17 cellular contexts compared by ENCODE assay signal in the genomic region with DNA sequence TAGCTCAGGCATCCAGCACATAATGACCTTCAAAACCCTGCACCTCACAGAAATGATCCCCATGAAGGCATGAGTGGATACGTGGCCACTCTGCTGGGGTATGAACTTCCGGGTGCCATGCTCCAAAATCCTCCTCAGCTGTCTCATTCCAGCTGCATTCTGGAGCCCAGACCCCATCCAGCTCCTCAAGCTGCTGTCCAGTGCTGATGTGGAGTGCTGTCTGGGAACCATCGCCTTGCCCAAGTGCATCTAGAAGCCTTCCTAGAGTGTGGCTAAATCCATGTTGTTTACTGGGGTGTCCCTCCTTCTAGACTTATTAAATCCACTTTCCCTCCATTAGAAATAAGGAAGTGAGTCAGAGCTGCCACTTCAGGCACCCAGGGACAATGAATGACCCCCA.
DNase-seq lines count a peak whose midpoint lies in the region; ATAC-seq, FAIRE-seq and TF ChIP-seq lines count a peak whose summit lies in the region.
"Had no signal": no experiment of that assay in that cellular context is flagged by ENCODE, and none has a peak within 500 bp of the region (broad histone marks: within the 10 kb centered on the region; RNA-seq: fewer than 3 reads in every experiment).

No MANE protein-coding gene starts in this region.

- no peak for TF ChIP-seq RAD21 in A549 (conservative IDR thresholded peaks at IDR 0.05 in 1 of 2, IDR thresholded peaks at IDR 0.05 in 1 of 2)
- TF ChIP-seq RAD21 in HCT116 (IDR thresholded peaks at IDR 0.05; ENCODE audit: low read depth): no peak

- H2AFZ ChIP-seq in HCT116 (ENCODE audit: low read depth, low read length, poor library complexity, severe bottlenecking): no peak overlapping the region

- no peak overlapping the region for H3K9ac ChIP-seq in HCT116 (ENCODE audit: low read length)

- DNase-seq in A549 (ENCODE audit: low read depth in 1 of 2, low spot score in 1 of 2) (no peak), HCT116 (ENCODE audit: low read depth, low spot score) (no peak), WTC11 (ENCODE audit: low spot score) (no peak), left kidney (ENCODE audit: low read depth, low spot score) (peak; percentile 45), Ammon's horn (ENCODE audit: low spot score) (no peak), DMS53 treated with DMSO at 0.1 percent for 48 hours (lab: John Stamatoyannopoulos, UW; ENCODE audit: unreplicated experiment) (no peak), NCI-H2029 treated with DMSO at 0.1 percent for 48 hours (lab: John Stamatoyannopoulos, UW) (no peak), NCI-H1048 (lab: John Stamatoyannopoulos, UW) (no peak)
- DNase-seq: 8988T; BE2C; CD4-positive, alpha-beta memory T cell; GOT3; H9; HFFc6 had no signal

- H3K4me2 ChIP-seq in A549 (no peak overlapping the region), HCT116 (ENCODE audit: low read length) (no peak overlapping the region)

- H3K9me3 Mint-ChIP-seq in WTC11: peaks cover 12% of the 10 kb centered on the region
- H3K9me3 Mint-ChIP-seq: HFFc6 had no signal

- TF ChIP-seq POLR2A in A549 (IDR thresholded peaks at IDR 0.05; ENCODE audit: low read length): no peak
- TF ChIP-seq POLR2A in HCT116 (IDR thresholded peaks at IDR 0.05; ENCODE audit: borderline replicate concordance, extremely low read depth, insufficient read depth, insufficient read length): no peak

- H3K79me2 ChIP-seq in HCT116 (ENCODE audit: insufficient read depth, low read length): no peaks in the 10 kb centered on the region

- H3K4me3 Mint-ChIP-seq in WTC11: no peak overlapping the region
- H3K4me3 Mint-ChIP-seq: CD4-positive, alpha-beta memory T cell; H9; HFFc6; IgD-negative memory B cell had no signal

- POLR2A ChIA-PET in A549 (lab: Yijun Ruan, JAX): no interaction called here
- POLR2A ChIA-PET in HCT116 (lab: Charles Lee): no interaction called here
- POLR2A ChIA-PET in WTC11 (lab: Charles Lee): no interaction called here

- H3K9me3 ChIP-seq in A549 (no peaks in the 10 kb centered on the region), HCT116 (ENCODE audit: control insufficient read depth in 1 of 2, insufficient read depth in 1 of 2, low read depth in 1 of 2, low read length in 2 of 2) (no peaks in the 10 kb centered on the region)
- H3K9me3 ChIP-seq: BE2C had no signal

- RAD21 ChIA-PET in HCT116 (lab: Charles Lee; ENCODE audit: low non-redundant PET in 1 of 2, low total read pairs in 2 of 2, uncharacterized antibody in 2 of 2, unreplicated experiment in 2 of 2): no interaction called here

- TF ChIP-seq CTCF in A549 (IDR thresholded peaks at IDR 0.05) (no peak), HCT116 (IDR thresholded peaks at IDR 0.05 in 2 of 3, conservative IDR thresholded peaks at IDR 0.05 in 1 of 3; ENCODE audit: borderline replicate concordance in 1 of 3, insufficient read depth in 1 of 3, low read depth in 2 of 3, low read length in 2 of 3) (no peak), WTC11 (IDR thresholded peaks at IDR 0.05) (no peak)

- peaks cover 6% of the 10 kb centered on the region; the same call in 1 of the 2 replicates for H3K36me3 Mint-ChIP-seq in WTC11
- H3K36me3 Mint-ChIP-seq: CD4-positive, alpha-beta memory T cell had no signal

- BruUV-seq in HCT116 (replicated peaks; lab: Mats Ljungman, UMichigan): no TSS peak

- intact Hi-C loops in HCT116 (cut with micrococcal nuclease): loop anchor here (5.0 kb wide), 1 partner anchor 48 kb away; no protein-coding TSS in a partner anchor

- H4K20me1 ChIP-seq in HCT116 (ENCODE audit: insufficient read depth): no peaks in the 10 kb centered on the region

- H3K9me2 ChIP-seq in HCT116 (ENCODE audit: insufficient read depth): no peaks in the 10 kb centered on the region

- peaks cover 24% of the 10 kb centered on the region for H3K4me1 Mint-ChIP-seq in WTC11
- H3K4me1 Mint-ChIP-seq: IgD-negative memory B cell had no signal

- H3K4me1 ChIP-seq in A549 (no peaks in the 10 kb centered on the region), HCT116 (ENCODE audit: control insufficient read depth in 1 of 2, insufficient read depth in 2 of 2, low read length in 2 of 2) (no peaks in the 10 kb centered on the region)
- H3K4me1 ChIP-seq: BE2C had no signal

- no peaks in the 10 kb centered on the region; the same call in 1 of the 2 replicates for H3K27me3 Mint-ChIP-seq in WTC11 (ENCODE audit: low read depth)

- 5% methylated on average over 3 of the region's 3 CpGs for WGBS in A549 (ENCODE audit: missing lambda C conversion rate)

- peaks cover 46% of the 10 kb centered on the region for H3K27me3 ChIP-seq in HCT116 (ENCODE audit: insufficient read depth, low read length)

- no peak overlapping the region for H3K27ac Mint-ChIP-seq in WTC11
- H3K27ac Mint-ChIP-seq: CD4-positive, alpha-beta memory T cell; H9; HFFc6; IgD-negative memory B cell had no signal

- CTCF ChIA-PET in A549 (lab: Yijun Ruan, JAX): no interaction called here
- CTCF ChIA-PET in HCT116 (lab: Charles Lee): no interaction called here
- CTCF ChIA-PET in WTC11 (lab: Charles Lee): no interaction called here

- ATAC-seq in A549 (no peak), HCT116 (no peak), WTC11 (peak; percentile 27; the same call in 1 of the 2 replicates)

- FAIRE-seq in A549 (lab: Jason Lieb, UNC): no peak
- FAIRE-seq: GM12891 had no signal

- H3K36me3 ChIP-seq in HCT116 (ENCODE audit: control insufficient read depth in 1 of 2, insufficient read depth in 2 of 2, low read length in 2 of 2): no peaks in the 10 kb centered on the region
- H3K36me3 ChIP-seq: BE2C had no signal

- TF ChIP-seq EP300 in A549 (IDR thresholded peaks at IDR 0.05): no peak

- H3K27ac ChIP-seq in A549 (no peak overlapping the region), HCT116 (ENCODE audit: low read depth, low read length) (no peak overlapping the region)
- H3K27ac ChIP-seq: C4-2B had no signal

- no peak overlapping the region for H3K4me3 ChIP-seq in A549
- H3K4me3 ChIP-seq in HCT116 (replicated peaks in 1 of 2; ENCODE audit: low read depth in 1 of 2, low read length in 2 of 2): no peak overlapping the region

TF ChIP-seq in HCT116, 20 proteins besides CTCF, POLR2A, EP300 and RAD21:
- TF ChIP-seq, protein P1, sequence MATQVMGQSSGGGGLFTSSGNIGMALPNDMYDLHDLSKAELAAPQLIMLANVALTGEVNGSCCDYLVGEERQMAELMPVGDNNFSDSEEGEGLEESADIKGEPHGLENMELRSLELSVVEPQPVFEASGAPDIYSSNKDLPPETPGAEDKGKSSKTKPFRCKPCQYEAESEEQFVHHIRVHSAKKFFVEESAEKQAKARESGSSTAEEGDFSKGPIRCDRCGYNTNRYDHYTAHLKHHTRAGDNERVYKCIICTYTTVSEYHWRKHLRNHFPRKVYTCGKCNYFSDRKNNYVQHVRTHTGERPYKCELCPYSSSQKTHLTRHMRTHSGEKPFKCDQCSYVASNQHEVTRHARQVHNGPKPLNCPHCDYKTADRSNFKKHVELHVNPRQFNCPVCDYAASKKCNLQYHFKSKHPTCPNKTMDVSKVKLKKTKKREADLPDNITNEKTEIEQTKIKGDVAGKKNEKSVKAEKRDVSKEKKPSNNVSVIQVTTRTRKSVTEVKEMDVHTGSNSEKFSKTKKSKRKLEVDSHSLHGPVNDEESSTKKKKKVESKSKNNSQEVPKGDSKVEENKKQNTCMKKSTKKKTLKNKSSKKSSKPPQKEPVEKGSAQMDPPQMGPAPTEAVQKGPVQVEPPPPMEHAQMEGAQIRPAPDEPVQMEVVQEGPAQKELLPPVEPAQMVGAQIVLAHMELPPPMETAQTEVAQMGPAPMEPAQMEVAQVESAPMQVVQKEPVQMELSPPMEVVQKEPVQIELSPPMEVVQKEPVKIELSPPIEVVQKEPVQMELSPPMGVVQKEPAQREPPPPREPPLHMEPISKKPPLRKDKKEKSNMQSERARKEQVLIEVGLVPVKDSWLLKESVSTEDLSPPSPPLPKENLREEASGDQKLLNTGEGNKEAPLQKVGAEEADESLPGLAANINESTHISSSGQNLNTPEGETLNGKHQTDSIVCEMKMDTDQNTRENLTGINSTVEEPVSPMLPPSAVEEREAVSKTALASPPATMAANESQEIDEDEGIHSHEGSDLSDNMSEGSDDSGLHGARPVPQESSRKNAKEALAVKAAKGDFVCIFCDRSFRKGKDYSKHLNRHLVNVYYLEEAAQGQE (IDR thresholded peaks at IDR 0.05; ENCODE audit: low read depth): peak; percentile 13; the same call in 1 of the 2 replicates
- TF ChIP-seq EZH2phosphoT487 (IDR thresholded peaks at IDR 0.05; ENCODE audit: borderline replicate concordance): no peak

TF ChIP-seq in WTC11, 78 proteins besides CTCF, POLR2A, EP300 and RAD21:
- no peak for TF ChIP-seq RORB (CRISPR knock-in tag; IDR thresholded peaks at IDR 0.05)
- TF ChIP-seq EMX1 (CRISPR knock-in tag; IDR thresholded peaks at IDR 0.05): no peak
- TF ChIP-seq, protein P2, sequence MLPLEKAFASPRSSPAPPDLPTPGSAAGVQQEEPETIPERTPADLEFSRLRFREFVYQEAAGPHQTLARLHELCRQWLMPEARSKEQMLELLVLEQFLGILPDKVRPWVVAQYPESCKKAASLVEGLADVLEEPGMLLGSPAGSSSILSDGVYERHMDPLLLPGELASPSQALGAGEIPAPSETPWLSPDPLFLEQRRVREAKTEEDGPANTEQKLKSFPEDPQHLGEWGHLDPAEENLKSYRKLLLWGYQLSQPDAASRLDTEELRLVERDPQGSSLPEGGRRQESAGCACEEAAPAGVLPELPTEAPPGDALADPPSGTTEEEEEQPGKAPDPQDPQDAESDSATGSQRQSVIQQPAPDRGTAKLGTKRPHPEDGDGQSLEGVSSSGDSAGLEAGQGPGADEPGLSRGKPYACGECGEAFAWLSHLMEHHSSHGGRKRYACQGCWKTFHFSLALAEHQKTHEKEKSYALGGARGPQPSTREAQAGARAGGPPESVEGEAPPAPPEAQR (CRISPR knock-in tag; IDR thresholded peaks at IDR 0.05): no peak
- TF ChIP-seq SMAD3 (CRISPR knock-in tag; IDR thresholded peaks at IDR 0.05; ENCODE audit: borderline replicate concordance): no peak
- TF ChIP-seq, protein P3, sequence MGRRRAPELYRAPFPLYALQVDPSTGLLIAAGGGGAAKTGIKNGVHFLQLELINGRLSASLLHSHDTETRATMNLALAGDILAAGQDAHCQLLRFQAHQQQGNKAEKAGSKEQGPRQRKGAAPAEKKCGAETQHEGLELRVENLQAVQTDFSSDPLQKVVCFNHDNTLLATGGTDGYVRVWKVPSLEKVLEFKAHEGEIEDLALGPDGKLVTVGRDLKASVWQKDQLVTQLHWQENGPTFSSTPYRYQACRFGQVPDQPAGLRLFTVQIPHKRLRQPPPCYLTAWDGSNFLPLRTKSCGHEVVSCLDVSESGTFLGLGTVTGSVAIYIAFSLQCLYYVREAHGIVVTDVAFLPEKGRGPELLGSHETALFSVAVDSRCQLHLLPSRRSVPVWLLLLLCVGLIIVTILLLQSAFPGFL (CRISPR knock-in tag; IDR thresholded peaks at IDR 0.05; ENCODE audit: borderline replicate concordance): no peak
- no peak for TF ChIP-seq NFE2L1 (CRISPR knock-in tag; IDR thresholded peaks at IDR 0.05)
